ENCODE assay signal across 29 cellular contexts in the genomic region with DNA sequence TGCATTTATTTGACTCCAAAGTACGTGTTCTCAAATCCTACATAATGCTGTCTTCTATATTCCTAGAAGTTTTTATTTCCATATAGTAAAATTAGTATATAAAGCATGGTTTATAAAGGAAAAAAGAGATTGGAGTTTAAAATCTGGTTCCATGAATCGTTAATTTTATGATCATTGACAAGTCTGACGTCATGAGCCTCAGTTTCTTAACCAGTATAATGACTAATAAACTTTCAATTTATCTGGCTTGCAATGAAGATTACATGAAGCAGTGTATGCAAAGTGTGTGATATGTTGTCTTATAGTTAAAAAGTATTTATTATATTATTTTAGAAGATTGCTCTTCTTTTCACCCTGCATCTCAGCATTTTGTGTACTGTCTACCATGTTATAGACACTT.
"Had no signal": no experiment of that assay in that cellular context is flagged by ENCODE, and none has a peak within 500 bp of the region (broad histone marks: within the 10 kb centered on the region; RNA-seq: fewer than 3 reads in every experiment).

No MANE protein-coding gene starts in this region.

- FAIRE-seq: colon, endometrium, endothelial cell of umbilical vein, frontal cortex had no signal

- H3K4me1 Mint-ChIP-seq: endodermal cell had no signal

- H3K9me3 Mint-ChIP-seq: dendritic cell treated with granulocyte-macrophage colony-stimulating factor and Interleukin-4, amounts not matched to agents 40 ng/mL and 50 ng/mL, for 4 days had no signal

- H3K4me3 ChIP-seq: colonic mucosa, coronary artery, dorsolateral prefrontal cortex, esophagus muscularis mucosa, esophagus squamous epithelium, gastrocnemius medialis, gastroesophageal sphincter, heart left ventricle, heart right ventricle had no signal

- H3K27ac Mint-ChIP-seq: dendritic cell treated with granulocyte-macrophage colony-stimulating factor and Interleukin-4, amounts not matched to agents 40 ng/mL and 50 ng/mL, for 4 days; effector memory CD8-positive, alpha-beta T cell; endodermal cell had no signal

- H3K4me1 ChIP-seq: colonic mucosa, esophagus squamous epithelium, foreskin keratinocyte, gastrocnemius medialis, heart left ventricle, heart right ventricle had no signal

- ATAC-seq: effector memory CD8-positive, alpha-beta T cell; esophagus mucosa; foreskin keratinocyte; gastrocnemius medialis; gastroesophageal sphincter; heart left ventricle; heart right ventricle had no signal

- H3K27ac ChIP-seq: colonic mucosa, coronary artery, dorsolateral prefrontal cortex, epithelial cell of prostate, esophagus muscularis mucosa, esophagus squamous epithelium, foreskin keratinocyte, gastrocnemius medialis, gastroesophageal sphincter, heart left ventricle, heart right ventricle had no signal

- H3K36me3 ChIP-seq: colonic mucosa, esophagus muscularis mucosa, esophagus squamous epithelium, gastrocnemius medialis, gastroesophageal sphincter, heart left ventricle, heart right ventricle had no signal

- H3K27me3 Mint-ChIP-seq: dendritic cell treated with granulocyte-macrophage colony-stimulating factor and Interleukin-4, amounts not matched to agents 40 ng/mL and 50 ng/mL, for 4 days; effector memory CD8-positive, alpha-beta T cell had no signal

- DNase-seq: colonic mucosa; cortex of kidney; dermis blood vessel endothelial cell; dorsolateral prefrontal cortex; effector CD4-positive, alpha-beta T cell; effector CD8-positive, alpha-beta T cell; effector memory CD4-positive, alpha-beta T cell; effector memory CD8-positive, alpha-beta T cell; endodermal cell; erythroblast; esophagus squamous epithelium; foreskin fibroblast; foreskin keratinocyte; foreskin melanocyte; gastrocnemius medialis; glutamatergic neuron; head of caudate nucleus; heart left ventricle; heart right ventricle had no signal

- H3K27me3 ChIP-seq: colonic mucosa, dorsolateral prefrontal cortex, esophagus muscularis mucosa, esophagus squamous epithelium, foreskin keratinocyte, gastrocnemius medialis, gastroesophageal sphincter, heart left ventricle, heart right ventricle had no signal

- H3K4me3 Mint-ChIP-seq: dendritic cell treated with granulocyte-macrophage colony-stimulating factor and Interleukin-4, amounts not matched to agents 40 ng/mL and 50 ng/mL, for 4 days; effector memory CD8-positive, alpha-beta T cell; endodermal cell had no signal

- H3K9me3 ChIP-seq: colonic mucosa, esophagus squamous epithelium, gastrocnemius medialis, gastroesophageal sphincter had no signal
